In genomic region chr21:33011462-33011861, GRCh38 we compare ENCODE assay signal across 11 cellular contexts. TPM values are rescaled to one million over a fixed set of nuclear protein-coding genes. Genes with fewer than 3 reads are reported as not detected.
DNase-seq lines count a peak whose midpoint lies in the region; ATAC-seq lines count a peak whose summit lies in the region.
"Had no signal": no experiment of that assay in that cellular context is flagged by ENCODE, and none has a peak within 500 bp of the region (broad histone marks: within the 10 kb centered on the region; RNA-seq: fewer than 3 reads in every experiment).

No MANE protein-coding gene starts in this region.

- in situ Hi-C loops in ACHN (cut with HindIII; ENCODE audit: low pct_ligation_motif_present, low pct_unique_long_range_greater_than_20kb, low sequenced_read_pairs) (no loop called here), G401 (cut with HindIII; ENCODE audit: low sequenced_read_pairs) (no loop called here)

- peaks cover 15% of the 10 kb centered on the region for H3K4me1 ChIP-seq in adipocyte (ENCODE audit: control insufficient read depth, insufficient read depth, low read length)

- no peaks in the 10 kb centered on the region for H3K36me3 ChIP-seq in adipocyte (ENCODE audit: control insufficient read depth, insufficient read depth, low read length, severe bottlenecking)

- DNase-seq in ACHN (peak; percentile 4), GM04504 (ENCODE audit: low read depth) (peak; percentile 58), adipocyte (ENCODE audit: low read depth) (peak; percentile 22), kidney tubule cell (ENCODE audit: low spot score) (peak; percentile 97), NCI-H69 (lab: John Stamatoyannopoulos, UW) (no peak), NCI-H526 (lab: John Stamatoyannopoulos, UW) (no peak), G401 (ENCODE audit: low spot score) (no peak)
- DNase-seq: activated CD4-positive, alpha-beta T cell treated with anti-CD3 and anti-CD28 coated beads for 4 hours; NCI-H1092; retina had no signal

- no peak overlapping the region for H3K4me3 ChIP-seq in adipocyte (ENCODE audit: low read length)

- peaks cover 33% of the 10 kb centered on the region for H3K27me3 ChIP-seq in adipocyte (replicated peaks; ENCODE audit: control insufficient read depth, insufficient read depth, low read length)

- H3K9ac ChIP-seq in adipocyte (ENCODE audit: low read length), result no peak overlapping the region

- no peaks in the 10 kb centered on the region for H3K9me3 ChIP-seq in adipocyte (ENCODE audit: control insufficient read depth, low read length)

- no peak for ATAC-seq in HG02852 (IDR thresholded peaks at IDR 0.05; ENCODE audit: unreplicated experiment)

RNA-seq across cellular contexts. Expression of gene OLIG2, which starts 14.3 kb away (rescaled TPM):
- not detected in 2 replicates for total RNA-seq in G401 (2014; rRNA removed; shearing (Covaris generic))

RNA-seq across cellular contexts. Expression of gene OLIG1, which starts 58.5 kb away (rescaled TPM):
- not detected in 2 replicates for total RNA-seq in G401 (2014; rRNA removed; shearing (Covaris generic))

Comparison
In these comparisons a context has a peak if more than half of its experiments do, and no peak if none do; other contexts are left out.
1. DNase-seq: peak in ACHN (single experiment), GM04504 (single experiment), adipocyte (single experiment) and kidney tubule cell (single experiment); none in NCI-H69 (single experiment), NCI-H526 (0 of 2) and G401 (single experiment).